10 cellular contexts compared by ENCODE assay signal in the genomic region with DNA sequence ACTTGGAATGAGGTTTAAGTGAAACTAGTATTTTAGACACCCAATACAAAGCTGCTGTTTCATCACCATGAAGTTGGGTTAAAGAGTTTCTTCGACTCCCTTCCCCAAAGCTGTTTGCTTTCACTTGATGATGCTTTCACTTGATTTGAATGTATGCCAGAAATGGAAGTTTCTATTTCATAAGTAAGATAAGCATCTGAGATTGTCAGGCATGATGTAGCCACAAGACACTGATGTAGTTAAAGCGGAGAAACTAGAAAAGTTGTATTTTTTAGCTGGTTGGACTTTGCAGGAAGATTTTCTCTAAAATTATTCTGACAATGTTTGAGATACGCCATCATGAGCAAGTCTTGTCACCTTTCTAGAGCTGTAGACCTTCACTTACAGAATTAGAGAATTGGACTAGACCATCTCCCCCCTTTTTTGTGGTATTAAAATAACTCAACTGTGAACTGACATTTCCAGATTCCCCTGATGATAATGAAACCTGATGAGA. TPM values are rescaled to one million over a fixed set of nuclear protein-coding genes. Genes with fewer than 3 reads are reported as not detected.
DNase-seq lines count a peak whose midpoint lies in the region; ATAC-seq and TF ChIP-seq lines count a peak whose summit lies in the region.
"Had no signal": no experiment of that assay in that cellular context is flagged by ENCODE, and none has a peak within 500 bp of the region (broad histone marks: within the 10 kb centered on the region; RNA-seq: fewer than 3 reads in every experiment).

No MANE protein-coding gene starts in this region.

- H4K8ac ChIP-seq in trophoblast cell (ENCODE audit: low read depth, low read length): no peak overlapping the region

- peak overlapping the region; percentile 71 for H3K27ac Mint-ChIP-seq in activated CD8-positive, alpha-beta memory T cell treated with anti-CD3 and anti-CD28 coated beads, Interleukin-2, amount 10 ng/mL, durations not matched to agents 7 days and 5 days

- H3K4me3 Mint-ChIP-seq in activated CD8-positive, alpha-beta memory T cell treated with anti-CD3 and anti-CD28 coated beads, Interleukin-2, amount 10 ng/mL, durations not matched to agents 7 days and 5 days: peak overlapping the region; percentile 26

- no peak overlapping the region for H2AK5ac ChIP-seq in trophoblast cell (ENCODE audit: low read length)

- no peak for DNase-seq in activated CD8-positive, alpha-beta memory T cell treated with anti-CD3 and anti-CD28 coated beads, Interleukin-2, amount 10 ng/mL, durations not matched to agents 7 days and 5 days
- no peak for DNase-seq in activated CD8-positive, alpha-beta memory T cell treated with anti-CD3 and anti-CD28 coated beads, Interleukin-2, amount 50 U/mL, for 4 hours
- DNase-seq in PC-3 (peak; percentile 16), trophoblast cell (peak; percentile 2 to 74), kidney glomerular epithelial cell (lab: John Stamatoyannopoulos, UW) (no peak), vagina (ENCODE audit: extremely low spot score in 2 of 2) (no peak), NCI-H524 (lab: John Stamatoyannopoulos, UW) (no peak)

- no peak overlapping the region for H2BK120ac ChIP-seq in trophoblast cell (ENCODE audit: insufficient read depth, low read length, poor library complexity)

- no peaks in the 10 kb centered on the region for H4K20me1 ChIP-seq in PC-3 (ENCODE audit: low read length)

- H3K4me1 Mint-ChIP-seq in activated CD8-positive, alpha-beta memory T cell treated with anti-CD3 and anti-CD28 coated beads, Interleukin-2, amount 10 ng/mL, durations not matched to agents 7 days and 5 days: peaks cover 36% of the 10 kb centered on the region

- H3K36me3 ChIP-seq in PC-3 (ENCODE audit: low read depth, low read length) (peaks cover 51% of the 10 kb centered on the region), trophoblast cell (ENCODE audit: control insufficient read depth in 1 of 2, insufficient read depth in 2 of 2, low read length in 2 of 2) (peaks cover 5 to 10% of the 10 kb centered on the region in 2 experiments), vagina (no peaks in the 10 kb centered on the region)

- no peak overlapping the region for H4K12ac ChIP-seq in trophoblast cell (ENCODE audit: low read depth, low read length)

- no peaks in the 10 kb centered on the region for H3K79me2 ChIP-seq in PC-3 (ENCODE audit: low read length)
- no peaks in the 10 kb centered on the region for H3K79me2 ChIP-seq in trophoblast cell (ENCODE audit: control insufficient read depth, insufficient read depth, low read length, poor library complexity)

- H3K4ac ChIP-seq in trophoblast cell (ENCODE audit: low read depth, low read length): no peak overlapping the region

- no peak overlapping the region for H3K18ac ChIP-seq in trophoblast cell (ENCODE audit: low read length)

- BruUV-seq in PC-3 (replicated peaks; lab: Mats Ljungman, UMichigan): no TSS peak

- H2AFZ ChIP-seq in PC-3 (ENCODE audit: low read length) (no peak overlapping the region), trophoblast cell (ENCODE audit: insufficient read depth, low read length, poor library complexity) (no peak overlapping the region)

- H3K9me3 ChIP-seq in PC-3 (ENCODE audit: low read length) (no peaks in the 10 kb centered on the region), trophoblast cell (ENCODE audit: insufficient read depth, low read depth, low read length) (no peaks in the 10 kb centered on the region), vagina (no peaks in the 10 kb centered on the region)
- H3K9me3 ChIP-seq: gastroesophageal sphincter had no signal

- H3K27me3 Mint-ChIP-seq in activated CD8-positive, alpha-beta memory T cell treated with anti-CD3 and anti-CD28 coated beads, Interleukin-2, amount 10 ng/mL, durations not matched to agents 7 days and 5 days: no peaks in the 10 kb centered on the region

- no peak overlapping the region for H3K9ac ChIP-seq in PC-3 (ENCODE audit: low read length)
- H3K9ac ChIP-seq in trophoblast cell (ENCODE audit: low read length): no peak overlapping the region

- H3K27ac ChIP-seq in PC-3 (ENCODE audit: low read length) (no peak overlapping the region), trophoblast cell (ENCODE audit: low read depth, low read length) (no peak overlapping the region), vagina (no peak overlapping the region)

- H3K4me3 ChIP-seq in PC-3 (ENCODE audit: low read length) (no peak overlapping the region), trophoblast cell (ENCODE audit: low read depth, low read length) (no peak overlapping the region), vagina (no peak overlapping the region)
- H3K4me3 ChIP-seq: gastroesophageal sphincter had no signal

- intact Hi-C loops in PC-3 (cut with micrococcal nuclease) (no loop called here), vagina (cut with DNase I) (no loop called here)

- no peak overlapping the region for H2BK12ac ChIP-seq in trophoblast cell (ENCODE audit: low read length)

- no peak overlapping the region for H2BK5ac ChIP-seq in trophoblast cell (ENCODE audit: low read depth, low read length, poor library complexity)

- no peaks in the 10 kb centered on the region for H3K9me2 ChIP-seq in PC-3 (replicated peaks; ENCODE audit: low read length)

- H3K79me1 ChIP-seq in trophoblast cell (ENCODE audit: low read length): no peaks in the 10 kb centered on the region

- ATAC-seq in activated CD8-positive, alpha-beta memory T cell treated with anti-CD3 and anti-CD28 coated beads, Interleukin-2, amount 10 ng/mL, durations not matched to agents 7 days and 5 days: peak; percentile 64
- ATAC-seq in HG02642 (IDR thresholded peaks at IDR 0.05; ENCODE audit: poor library complexity, unreplicated experiment) (peak; percentile 79), PC-3 (no peak)
- ATAC-seq: gastroesophageal sphincter, HCT116 had no signal

- H3K27me3 ChIP-seq in PC-3 (ENCODE audit: low read length): no peaks in the 10 kb centered on the region
- H3K27me3 ChIP-seq in trophoblast cell (ENCODE audit: insufficient read depth, low read length): no peaks in the 10 kb centered on the region
- no peaks in the 10 kb centered on the region for H3K27me3 ChIP-seq in vagina
- H3K27me3 ChIP-seq: gastroesophageal sphincter had no signal

- no peak overlapping the region for H3K14ac ChIP-seq in trophoblast cell (ENCODE audit: low read length)

- no peaks in the 10 kb centered on the region for H3F3A ChIP-seq in PC-3 (ENCODE audit: low read length, unreplicated experiment)

- TF ChIP-seq CTCF in PC-3 (conservative IDR thresholded peaks at IDR 0.05; ENCODE audit: low read depth, low read length) (no peak), vagina (IDR thresholded peaks at IDR 0.05) (no peak)

- POLR2A ChIA-PET in PC-3 (lab: Charles Lee; ENCODE audit: unreplicated experiment): no interaction called here

- peaks cover 11% of the 10 kb centered on the region; the same call in 1 of the 2 replicates for H3K4me1 ChIP-seq in PC-3 (ENCODE audit: insufficient read depth, low read length)
- H3K4me1 ChIP-seq in trophoblast cell (ENCODE audit: control insufficient read depth in 1 of 2, insufficient read depth in 2 of 2, low read length in 2 of 2): no peaks in the 10 kb centered on the region
- peaks cover 22% of the 10 kb centered on the region for H3K4me1 ChIP-seq in vagina

- no peak overlapping the region for H3K4me2 ChIP-seq in PC-3 (ENCODE audit: low read length)
- no peak overlapping the region for H3K4me2 ChIP-seq in trophoblast cell (ENCODE audit: low read length)

- CTCF ChIA-PET in activated CD8-positive, alpha-beta memory T cell treated with anti-CD3 and anti-CD28 coated beads, Interleukin-2, amount 10 ng/mL, durations not matched to agents 7 days and 5 days (lab: Charles Lee): interaction anchor here (0.7 to 7.1 kb wide), 13 partner anchors 10 to 145 kb away, joined by 3 to 65 read pairs (median 4); a partner anchor contains a TSS
- CTCF ChIA-PET in PC-3 (lab: Charles Lee): no interaction called here

- peaks cover 47% of the 10 kb centered on the region for H3K36me3 Mint-ChIP-seq in activated CD8-positive, alpha-beta memory T cell treated with anti-CD3 and anti-CD28 coated beads, Interleukin-2, amount 10 ng/mL, durations not matched to agents 7 days and 5 days

- H3K9me3 Mint-ChIP-seq in activated CD8-positive, alpha-beta memory T cell treated with anti-CD3 and anti-CD28 coated beads, Interleukin-2, amount 10 ng/mL, durations not matched to agents 7 days and 5 days (ENCODE audit: low read depth): no peaks in the 10 kb centered on the region

- WGBS in trophoblast cell (ENCODE audit: extremely low coverage, insufficient coverage, insufficient read length): no CpG with 5 or more reads among the region's 3 CpGs

- no peak overlapping the region for H4K91ac ChIP-seq in trophoblast cell (ENCODE audit: low read depth, low read length)

- no peak overlapping the region for H3K23ac ChIP-seq in trophoblast cell (ENCODE audit: low read length)

- no peak for TF ChIP-seq POLR2A in vagina (IDR thresholded peaks at IDR 0.05)

RNA-seq across cellular contexts. Expression of a gene that starts 20.0 kb away (rescaled TPM):
- total RNA-seq in activated CD8-positive, alpha-beta memory T cell treated with anti-CD3 and anti-CD28 coated beads, Interleukin-2, amount 10 ng/mL, durations not matched to agents 7 days and 5 days: 10 to 100 TPM; 28.2 to 31.6 TPM
- total RNA-seq in PC-3 (2014; rRNA removed) (26.5 and 29.1 TPM in 2 replicates), vagina (33.1 TPM)
- 27.6 and 30.3 TPM in 2 replicates for polyA plus RNA-seq in trophoblast cell (2013)

Comparison
In these comparisons a context has a peak if more than half of its experiments do, and no peak if none do; other contexts are left out.
1. DNase-seq: peak in PC-3 (single experiment) and trophoblast cell (2 of 2); none in activated CD8-positive, alpha-beta memory T cell treated with anti-CD3 and anti-CD28 coated beads, Interleukin-2, amount 10 ng/mL, durations not matched to agents 7 days and 5 days (single experiment), activated CD8-positive, alpha-beta memory T cell treated with anti-CD3 and anti-CD28 coated beads, Interleukin-2, amount 50 U/mL, for 4 hours (single experiment), kidney glomerular epithelial cell (single experiment), vagina (0 of 2) and NCI-H524 (0 of 2).